In the genomic region with DNA sequence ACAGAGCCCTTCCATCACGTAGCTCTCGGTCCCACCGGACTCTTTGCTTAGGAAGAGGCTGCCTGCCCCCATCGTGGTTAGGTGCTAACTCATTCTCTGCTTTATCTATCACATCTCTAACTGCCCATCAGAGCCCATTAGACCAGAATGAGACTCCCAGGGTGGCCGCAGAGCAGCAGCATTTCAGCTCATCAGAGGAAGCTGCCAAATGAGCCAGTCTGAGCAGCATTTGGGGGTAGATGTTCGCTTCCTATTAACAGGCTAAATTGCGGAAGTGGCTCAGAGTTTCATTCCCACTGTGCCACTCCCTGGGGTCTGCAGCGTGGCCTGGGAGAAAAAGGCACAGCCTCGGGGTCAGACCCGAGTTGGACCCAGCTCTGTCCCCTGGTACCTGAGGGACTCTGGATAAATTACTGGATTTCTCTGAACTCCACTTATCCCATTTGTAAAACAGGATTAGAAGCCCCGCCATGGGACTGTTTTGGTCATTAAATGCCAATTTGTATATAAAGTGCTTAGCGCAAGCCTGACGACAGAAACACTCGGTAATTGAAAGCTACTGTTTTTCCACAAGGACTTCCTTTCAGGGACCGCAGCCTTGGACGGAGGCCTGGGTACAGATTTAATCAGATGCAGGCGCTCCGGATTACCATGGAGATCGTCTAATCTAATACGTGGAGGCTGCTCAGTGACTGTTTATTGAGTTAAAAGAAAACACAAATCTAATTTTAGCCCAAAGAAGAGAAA, we compare ENCODE assay signal across 11 cellular contexts.
DNase-seq lines count a peak whose midpoint lies in the region; ATAC-seq and TF ChIP-seq lines count a peak whose summit lies in the region.
"Had no signal": no experiment of that assay in that cellular context is flagged by ENCODE, and none has a peak within 500 bp of the region (broad histone marks: within the 10 kb centered on the region; RNA-seq: fewer than 3 reads in every experiment).

No MANE protein-coding gene starts in this region.

- no peak overlapping the region for H3K4me3 Mint-ChIP-seq in activated T-cell treated with anti-CD3 and anti-CD28 coated beads, Interleukin-2, amount 50 U/mL, for 24 hours
- peak overlapping the region; percentile 58 for H3K4me3 Mint-ChIP-seq in activated B cell treated with CpG ODN at 0.5 μM for 24 hours

- peak; percentile 57 for ATAC-seq in activated B cell treated with CpG ODN at 0.5 μM for 24 hours (ENCODE audit: low read depth)

- no peak overlapping the region for H3K4me3 ChIP-seq in MG63

- POLR2A ChIA-PET in activated B cell treated with CpG ODN at 0.5 μM for 24 hours (lab: Charles Lee), result no interaction called here

- peak overlapping the region; percentile 38 for H3K27ac Mint-ChIP-seq in activated T-cell treated with anti-CD3 and anti-CD28 coated beads, Interleukin-2, amount 50 U/mL, for 24 hours
- no peak overlapping the region for H3K27ac Mint-ChIP-seq in activated B cell treated with CpG ODN at 0.5 μM for 24 hours
- H3K27ac Mint-ChIP-seq: activated T-helper 2 cell treated with anti-CD3 and anti-CD28 coated beads, Interferon-gamma antibody, Interleukin-2, Interleukin-4, amounts not matched to agents 10 μg/mL and 5 μg/mL and 100 μg/mL, durations not matched to agents 14 hours and 24 hours and 36 hours had no signal

- H3K36me3 Mint-ChIP-seq in activated T-cell treated with anti-CD3 and anti-CD28 coated beads, Interleukin-2, amount 50 U/mL, for 24 hours (ENCODE audit: low read depth), result peaks cover 10% of the 10 kb centered on the region
- no peaks in the 10 kb centered on the region for H3K36me3 Mint-ChIP-seq in activated B cell treated with CpG ODN at 0.5 μM for 24 hours (ENCODE audit: low read depth)

- no peaks in the 10 kb centered on the region for H3K36me3 ChIP-seq in MG63

- no peak for DNase-seq in activated T-cell treated with anti-CD3 and anti-CD28 coated beads, Interleukin-2, amount 50 U/mL, for 24 hours
- no peak for DNase-seq in activated T-cell treated with anti-CD3 and anti-CD28 coated beads, Interleukin-2, amount 50 U/mL, for 1 hour
- no peak for DNase-seq in activated B cell treated with CpG ODN at 0.5 μM for 24 hours
- DNase-seq in head of caudate nucleus, result peak in 40 of 42 donors; percentile 40 to 82 (median 62)
- peak; percentile 79 for DNase-seq in superior temporal gyrus (ENCODE audit: extremely low spot score)
- DNase-seq in MG63, result no peak
- DNase-seq in SKM-1 treated with dmso at 0.1 percent for 144 hours (lab: John Stamatoyannopoulos, UW; ENCODE audit: unreplicated experiment), result no peak
- DNase-seq in activated CD4-positive, alpha-beta T cell treated with anti-CD3 and anti-CD28 coated beads, Interleukin-2, amount 50 U/mL, for 4 hours, result no peak
- DNase-seq: HCEC 1CT, NCI-H226 had no signal

- intact Hi-C loops in activated B cell treated with CpG ODN at 0.5 μM for 24 hours (cut with micrococcal nuclease) (no loop called here), head of caudate nucleus (cut with DNase I) (no loop called here)

- no peaks in the 10 kb centered on the region for H3K27me3 Mint-ChIP-seq in activated T-cell treated with anti-CD3 and anti-CD28 coated beads, Interleukin-2, amount 50 U/mL, for 24 hours
- H3K27me3 Mint-ChIP-seq in activated B cell treated with CpG ODN at 0.5 μM for 24 hours, result peaks cover 3% of the 10 kb centered on the region

- H3K4me1 Mint-ChIP-seq in activated T-cell treated with anti-CD3 and anti-CD28 coated beads, Interleukin-2, amount 50 U/mL, for 24 hours (ENCODE audit: low read depth), result peaks cover 29% of the 10 kb centered on the region
- peaks cover 16% of the 10 kb centered on the region for H3K4me1 Mint-ChIP-seq in activated B cell treated with CpG ODN at 0.5 μM for 24 hours

- no peak for TF ChIP-seq CTCF in activated B cell treated with CpG ODN at 0.5 μM for 24 hours (IDR thresholded peaks at IDR 0.05)

- no peaks in the 10 kb centered on the region for H3K9me3 Mint-ChIP-seq in activated T-cell treated with anti-CD3 and anti-CD28 coated beads, Interleukin-2, amount 50 U/mL, for 24 hours
- no peaks in the 10 kb centered on the region for H3K9me3 Mint-ChIP-seq in activated B cell treated with CpG ODN at 0.5 μM for 24 hours
- H3K9me3 Mint-ChIP-seq: activated T-helper 2 cell treated with anti-CD3 and anti-CD28 coated beads, Interferon-gamma antibody, Interleukin-2, Interleukin-4, amounts not matched to agents 10 μg/mL and 5 μg/mL and 100 μg/mL, durations not matched to agents 14 hours and 24 hours and 36 hours had no signal

- CTCF ChIA-PET in activated B cell treated with CpG ODN at 0.5 μM for 24 hours (lab: Charles Lee), result no interaction called here

- H3K27me3 ChIP-seq in MG63, result no peaks in the 10 kb centered on the region

- no peaks in the 10 kb centered on the region for H3K9me3 ChIP-seq in MG63

Comparison
In these comparisons a context has a peak if more than half of its experiments do, and no peak if none do; other contexts are left out.
1. DNase-seq: peak in head of caudate nucleus (40 of 42) and superior temporal gyrus (single experiment); none in activated T-cell treated with anti-CD3 and anti-CD28 coated beads, Interleukin-2, amount 50 U/mL, for 24 hours (single experiment), activated T-cell treated with anti-CD3 and anti-CD28 coated beads, Interleukin-2, amount 50 U/mL, for 1 hour (single experiment), activated B cell treated with CpG ODN at 0.5 μM for 24 hours (single experiment), MG63 (single experiment), SKM-1 treated with dmso at 0.1 percent for 144 hours (single experiment) and activated CD4-positive, alpha-beta T cell treated with anti-CD3 and anti-CD28 coated beads, Interleukin-2, amount 50 U/mL, for 4 hours (0 of 2).